9 cellular contexts compared by ENCODE assay signal in genomic region chr14:99261916-99262787, GRCh38. TPM values are rescaled to one million over a fixed set of nuclear protein-coding genes. Genes with fewer than 3 reads are reported as not detected.
DNase-seq lines count a peak whose midpoint lies in the region; ATAC-seq and TF ChIP-seq lines count a peak whose summit lies in the region.
"Had no signal": no experiment of that assay in that cellular context is flagged by ENCODE, and none has a peak within 500 bp of the region (broad histone marks: within the 10 kb centered on the region; RNA-seq: fewer than 3 reads in every experiment).

No MANE protein-coding gene starts in this region.

- H3K4me3 Mint-ChIP-seq in stimulated activated memory B cell treated with anti-CD40 and anti-IgM and Interleukin-4, amounts not matched to agents 10 μg/mL and 1 μg/mL and 100 μg/mL, for 72 hours: no peak overlapping the region

- H3K27me3 Mint-ChIP-seq in stimulated activated memory B cell treated with anti-CD40 and anti-IgM and Interleukin-4, amounts not matched to agents 10 μg/mL and 1 μg/mL and 100 μg/mL, for 72 hours: peaks cover 90% of the 10 kb centered on the region

- no peak for TF ChIP-seq CTCF in esophagus squamous epithelium (IDR thresholded peaks at IDR 0.05)

- no peaks in the 10 kb centered on the region for H3K36me3 Mint-ChIP-seq in stimulated activated memory B cell treated with anti-CD40 and anti-IgM and Interleukin-4, amounts not matched to agents 10 μg/mL and 1 μg/mL and 100 μg/mL, for 72 hours

- ATAC-seq in stimulated activated memory B cell treated with anti-CD40 and anti-IgM and Interleukin-4, amounts not matched to agents 10 μg/mL and 1 μg/mL and 100 μg/mL, for 72 hours: peak; percentile 6
- ATAC-seq in HG02759 (IDR thresholded peaks at IDR 0.05; ENCODE audit: unreplicated experiment) (no peak), GM19351 (IDR thresholded peaks at IDR 0.05; ENCODE audit: unreplicated experiment) (no peak), GM18517 (IDR thresholded peaks at IDR 0.05; ENCODE audit: unreplicated experiment) (no peak)

- no peaks in the 10 kb centered on the region for H3K9me3 ChIP-seq in esophagus squamous epithelium

- peak overlapping the region in 3 of 4 donors; percentile 0 to 55 (median 9) for H3K4me3 ChIP-seq in esophagus squamous epithelium

- intact Hi-C loops in esophagus squamous epithelium (cut with DNase I): no loop called here

- peaks cover 0 to 4% (median 0%) of the 10 kb centered on the region in 3 donors for H3K36me3 ChIP-seq in esophagus squamous epithelium

- H3K4me1 ChIP-seq in esophagus squamous epithelium: peaks cover 18 to 100% (median 24%) of the 10 kb centered on the region in 3 donors

- H3K9me3 Mint-ChIP-seq in stimulated activated memory B cell treated with anti-CD40 and anti-IgM and Interleukin-4, amounts not matched to agents 10 μg/mL and 1 μg/mL and 100 μg/mL, for 72 hours: no peaks in the 10 kb centered on the region

- H3K27ac ChIP-seq in esophagus squamous epithelium: peak overlapping the region; percentile 77 to 87 (median 84)

- 26 to 43% methylated on average over 20 to 24 of the region's 25 CpGs for WGBS in esophagus squamous epithelium, 2 donors

- DNase-seq in NCI-H526 treated with DMSO at 0.1 percent for 48 hours (lab: John Stamatoyannopoulos, UW) (peak; percentile 63), esophagus squamous epithelium (lab: John Stamatoyannopoulos, UW) (no peak), RKO (ENCODE audit: low spot score) (no peak)
- peak; percentile 84 for DNase-seq in activated CD8-positive, alpha-beta memory T cell treated with anti-CD3 and anti-CD28 coated beads, Interleukin-2, amount 50 U/mL, for 1 hour (ENCODE audit: extremely low read depth)
- DNase-seq: GF-D8 had no signal

- H3K4me1 Mint-ChIP-seq in stimulated activated memory B cell treated with anti-CD40 and anti-IgM and Interleukin-4, amounts not matched to agents 10 μg/mL and 1 μg/mL and 100 μg/mL, for 72 hours: peaks cover 12% of the 10 kb centered on the region

- peaks cover 0 to 50% (median 0%) of the 10 kb centered on the region in 4 donors for H3K27me3 ChIP-seq in esophagus squamous epithelium

- H3K27ac Mint-ChIP-seq in stimulated activated memory B cell treated with anti-CD40 and anti-IgM and Interleukin-4, amounts not matched to agents 10 μg/mL and 1 μg/mL and 100 μg/mL, for 72 hours: no peak overlapping the region

- TF ChIP-seq POLR2A in esophagus squamous epithelium (IDR thresholded peaks at IDR 0.05): peak in 1 of 4 donors; percentile 54

RNA-seq across cellular contexts. Expression of gene BCL11B, which starts 9.8 kb away (rescaled TPM):
- total RNA-seq in esophagus squamous epithelium: 10 to 100 TPM; 10.1 to 19.3 (median 12.9) TPM

Comparison
In these comparisons a context has a peak if more than half of its experiments do, and no peak if none do; other contexts are left out.
1. DNase-seq: peak in NCI-H526 treated with DMSO at 0.1 percent for 48 hours (single experiment) and activated CD8-positive, alpha-beta memory T cell treated with anti-CD3 and anti-CD28 coated beads, Interleukin-2, amount 50 U/mL, for 1 hour (single experiment); none in esophagus squamous epithelium (single experiment) and RKO (single experiment).